16 cellular contexts compared by ENCODE assay signal in genomic region chr6:3372184-3372846, GRCh38.
DNase-seq lines count a peak whose midpoint lies in the region; ATAC-seq and TF ChIP-seq lines count a peak whose summit lies in the region.
"Had no signal": no experiment of that assay in that cellular context is flagged by ENCODE, and none has a peak within 500 bp of the region (broad histone marks: within the 10 kb centered on the region; RNA-seq: fewer than 3 reads in every experiment).

No MANE protein-coding gene starts in this region.

- ATAC-seq in HG03442 (IDR thresholded peaks at IDR 0.05; ENCODE audit: unreplicated experiment): no peak

- DNase-seq in Caco-2: peak in 1 of 2 experiments; percentile 33
- DNase-seq in SK-MEL-5 (ENCODE audit: low read depth, low spot score): peak; percentile 30
- no peak for DNase-seq in epithelial cell of proximal tubule (ENCODE audit: low read depth)
- DNase-seq in sigmoid colon: peak; percentile 56
- no peak for DNase-seq in NCI-H748 (lab: John Stamatoyannopoulos, UW; ENCODE audit: unreplicated experiment)
- no peak for DNase-seq in NCI-H2227 treated with DMSO at 0.1 percent for 48 hours (lab: John Stamatoyannopoulos, UW)
- no peak for DNase-seq in GOT3 (lab: John Stamatoyannopoulos, UW)
- DNase-seq: activated naive CD4-positive, alpha-beta T cell treated with anti-CD3 and anti-CD28 coated beads, Interleukin-2, amount 10 ng/mL, durations not matched to agents 7 days and 5 days; CD8-positive, alpha-beta memory T cell; GF-D8; HCEC 1CT; kidney; MG63; trophoblast cell had no signal

- TF ChIP-seq EP300 in sigmoid colon (IDR thresholded peaks at IDR 0.05): no peak

- no peak overlapping the region for H3K4me3 Mint-ChIP-seq in Caco-2 (ENCODE audit: unreplicated experiment)
- H3K4me3 Mint-ChIP-seq: activated naive CD4-positive, alpha-beta T cell treated with anti-CD3 and anti-CD28 coated beads, Interleukin-2, amount 10 ng/mL, durations not matched to agents 7 days and 5 days had no signal

- in situ Hi-C loops in SK-MEL-5 (cut with HindIII; ENCODE audit: low pct_unique_long_range_greater_than_20kb, low sequenced_read_pairs): no loop called here

- H3K4me3 ChIP-seq in Caco-2 (ENCODE audit: low read depth, low read length) (no peak overlapping the region), epithelial cell of proximal tubule (ENCODE audit: low read depth, low read length) (no peak overlapping the region), sigmoid colon (no peak overlapping the region)
- H3K4me3 ChIP-seq: MG63, prostate gland had no signal

- no peaks in the 10 kb centered on the region for H3K9me3 Mint-ChIP-seq in Caco-2 (ENCODE audit: unreplicated experiment)
- H3K9me3 Mint-ChIP-seq: activated naive CD4-positive, alpha-beta T cell treated with anti-CD3 and anti-CD28 coated beads, Interleukin-2, amount 10 ng/mL, durations not matched to agents 7 days and 5 days; CD8-positive, alpha-beta memory T cell had no signal

- H3K27me3 ChIP-seq in Caco-2 (replicated peaks; ENCODE audit: control insufficient read depth, insufficient read depth, low read length): no peaks in the 10 kb centered on the region
- no peaks in the 10 kb centered on the region for H3K27me3 ChIP-seq in sigmoid colon
- H3K27me3 ChIP-seq: MG63 had no signal

- peaks cover 32% of the 10 kb centered on the region for H3K36me3 Mint-ChIP-seq in Caco-2 (ENCODE audit: insufficient read depth, unreplicated experiment)
- H3K36me3 Mint-ChIP-seq: activated naive CD4-positive, alpha-beta T cell treated with anti-CD3 and anti-CD28 coated beads, Interleukin-2, amount 10 ng/mL, durations not matched to agents 7 days and 5 days; CD8-positive, alpha-beta memory T cell had no signal

- H3K27ac ChIP-seq in sigmoid colon: no peak overlapping the region
- H3K27ac ChIP-seq: prostate gland had no signal

- POLR2A ChIA-PET in Caco-2 (lab: Charles Lee): no interaction called here

- BruUV-seq in Caco-2 (replicated peaks; lab: Mats Ljungman, UMichigan): no TSS peak

- peaks cover 1% of the 10 kb centered on the region; the same call in 1 of the 2 replicates for H3K36me3 ChIP-seq in Caco-2 (ENCODE audit: control insufficient read depth, insufficient read depth, low read length)
- H3K36me3 ChIP-seq in sigmoid colon: no peaks in the 10 kb centered on the region
- H3K36me3 ChIP-seq: MG63, prostate gland had no signal

- TF ChIP-seq POLR2A in sigmoid colon (IDR thresholded peaks at IDR 0.05): no peak

- CTCF ChIA-PET in Caco-2 (lab: Charles Lee): interaction anchor here (1.1 kb wide), 1 partner anchor 15 kb away, joined by 3 read pairs; no protein-coding TSS in a partner anchor

- H3K9me3 ChIP-seq in Caco-2: no peaks in the 10 kb centered on the region
- H3K9me3 ChIP-seq in sigmoid colon: no peaks in the 10 kb centered on the region
- H3K9me3 ChIP-seq: MG63, prostate gland had no signal

- TF ChIP-seq CTCF in Caco-2 (IDR thresholded peaks at IDR 0.05; ENCODE audit: insufficient read depth in 1 of 2, low read depth in 1 of 2, low read length in 1 of 2, severe bottlenecking in 1 of 2, unreplicated experiment in 1 of 2) (peak in 1 of 2 experiments; percentile 39), epithelial cell of proximal tubule (conservative IDR thresholded peaks at IDR 0.05; ENCODE audit: low read depth, low read length) (peak; percentile 28), sigmoid colon (IDR thresholded peaks at IDR 0.05) (no peak)

- intact Hi-C loops in Caco-2 (cut with micrococcal nuclease; ENCODE audit: unreplicated experiment) (no loop called here), sigmoid colon (cut with DNase I) (no loop called here)

- H3K27ac Mint-ChIP-seq in Caco-2 (ENCODE audit: unreplicated experiment): peak overlapping the region; percentile 63
- H3K27ac Mint-ChIP-seq: activated naive CD4-positive, alpha-beta T cell treated with anti-CD3 and anti-CD28 coated beads, Interleukin-2, amount 10 ng/mL, durations not matched to agents 7 days and 5 days had no signal

- peaks cover 22% of the 10 kb centered on the region for H3K4me1 Mint-ChIP-seq in Caco-2 (ENCODE audit: low read depth, unreplicated experiment)

- 74 to 89% methylated on average over 12 of the region's 12 CpGs for WGBS in sigmoid colon, 2 donors

- H3K27me3 Mint-ChIP-seq in Caco-2 (ENCODE audit: insufficient read depth, unreplicated experiment): no peaks in the 10 kb centered on the region

- peaks cover 9% of the 10 kb centered on the region for H3K4me1 ChIP-seq in Caco-2
- peaks cover 0 to 17% (median 8%) of the 10 kb centered on the region in 4 donors for H3K4me1 ChIP-seq in sigmoid colon

Comparison
In these comparisons a context has a peak if more than half of its experiments do, and no peak if none do; other contexts are left out.
1. DNase-seq: peak in SK-MEL-5 (single experiment) and sigmoid colon (single experiment); none in epithelial cell of proximal tubule (single experiment), NCI-H748 (single experiment), NCI-H2227 treated with DMSO at 0.1 percent for 48 hours (single experiment) and GOT3 (single experiment).